20 cellular contexts compared by ENCODE assay signal in genomic region chrX:1853916-1854315, GRCh38.
"Had no signal": no experiment of that assay in that cellular context is flagged by ENCODE, and none has a peak within 500 bp of the region (broad histone marks: within the 10 kb centered on the region; RNA-seq: fewer than 3 reads in every experiment).

No MANE protein-coding gene starts in this region.

- DNase-seq: cortex of kidney; effector memory CD8-positive, alpha-beta T cell; gastrocnemius medialis; head of caudate nucleus; kidney; naive thymus-derived CD8-positive, alpha-beta T cell; nephron progenitor cell; nucleus accumbens; stimulated activated CD4-positive, alpha-beta T cell treated with anti-CD3 and anti-CD28 coated beads, Interleukin-12 subunit alpha, Interleukin-12 subunit beta, amount 100 ng/mL, for 4 hours; stimulated activated CD4-positive, alpha-beta T cell treated with anti-CD3 and anti-CD28 coated beads, Interleukin-1b, Interleukin-23, amount 100 ng/mL, for 48 hours; stimulated activated CD4-positive, alpha-beta T cell treated with anti-CD3 and anti-CD28 coated beads, Interleukin-4, amount 100 ng/mL, for 1 hour; stimulated activated CD8-positive, alpha-beta memory T cell treated with anti-CD3 and anti-CD28 coated beads, Interleukin-4, amount 100 ng/mL, for 48 hours; stimulated activated naive CD4-positive, alpha-beta T cell; stimulated activated naive CD8-positive, alpha-beta T cell treated with anti-CD3 and anti-CD28 coated beads, Interleukin-15, amount 100 ng/mL, for 72 hours had no signal

- H3K27me3 ChIP-seq: gastrocnemius medialis, right atrium auricular region, suprapubic skin had no signal

- H3K27ac ChIP-seq: gastrocnemius medialis, prostate gland, right atrium auricular region, suprapubic skin had no signal

- H3K4me3 ChIP-seq: gastrocnemius medialis, prostate gland, right atrium auricular region, smooth muscle cell, suprapubic skin had no signal

- ATAC-seq: effector memory CD8-positive, alpha-beta T cell; gastrocnemius medialis; left lobe of liver; naive thymus-derived CD8-positive, alpha-beta T cell; sciatic nerve; stimulated activated naive CD8-positive, alpha-beta T cell treated with anti-CD3 and anti-CD28 coated beads, Interleukin-15, amount 100 ng/mL, for 72 hours had no signal

- H3K4me1 ChIP-seq: gastrocnemius medialis, prostate gland, right atrium auricular region, suprapubic skin had no signal

- H3K9me3 ChIP-seq: gastrocnemius medialis, prostate gland, right atrium auricular region had no signal

- H3K36me3 ChIP-seq: gastrocnemius medialis, prostate gland, right atrium auricular region, suprapubic skin had no signal

- H3K4me2 ChIP-seq: smooth muscle cell had no signal
